Comparison of ENCODE assay signal across 20 cellular contexts in the genomic region with DNA sequence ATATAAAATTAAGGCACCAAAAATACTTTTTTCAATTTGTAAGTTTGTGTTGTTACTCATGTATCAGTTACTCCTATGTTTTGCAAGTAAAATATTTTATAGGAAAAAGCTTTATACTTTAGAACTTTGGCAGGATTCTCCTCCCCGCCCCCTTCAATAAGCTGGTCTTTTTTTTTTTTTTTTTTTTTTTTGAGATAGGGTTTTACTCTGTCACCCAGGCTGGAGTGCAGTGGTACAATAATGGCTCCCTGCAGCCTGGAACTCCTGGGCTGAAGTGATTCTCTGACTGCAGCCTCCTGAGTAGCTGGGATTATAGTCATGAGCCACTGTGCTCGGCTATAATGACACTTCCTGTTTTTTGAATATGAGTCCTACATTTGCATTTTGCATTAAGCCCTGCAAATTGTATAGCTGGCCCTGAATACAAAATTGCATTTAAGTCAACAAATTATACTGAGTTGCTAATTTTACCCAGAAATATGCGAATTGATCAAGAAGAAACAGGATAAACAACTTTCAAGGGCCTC.
"Had no signal": no experiment of that assay in that cellular context is flagged by ENCODE, and none has a peak within 500 bp of the region (broad histone marks: within the 10 kb centered on the region; RNA-seq: fewer than 3 reads in every experiment).

No MANE protein-coding gene starts in this region.

- DNase-seq: activated CD4-positive, alpha-beta T cell treated with anti-CD3 and anti-CD28 coated beads, Interleukin-2, amount 50 U/mL, for 4 hours; activated gamma-delta T cell; adrenal gland; cortex of kidney; head of caudate nucleus; kidney; stimulated activated CD4-positive, alpha-beta T cell treated with anti-CD3 and anti-CD28 coated beads, Interleukin-2, amount 100 ng/mL, for 24 hours; stimulated activated naive CD8-positive, alpha-beta T cell treated with anti-CD3 and anti-CD28 coated beads, Interleukin-15, Interleukin-2, amounts not matched to agents 100 U/mL and 50 U/mL, for 24 hours; transverse colon; uterus had no signal

- ATAC-seq: activated naive CD4-positive, alpha-beta T cell treated with anti-CD3 and anti-CD28 coated beads, Interleukin-2, amount 50 U/mL, for 72 hours; left lobe of liver; stimulated activated naive CD8-positive, alpha-beta T cell treated with anti-CD3 and anti-CD28 coated beads, Interleukin-15, Interleukin-2, amounts not matched to agents 100 U/mL and 50 U/mL, for 24 hours had no signal

- H3K27ac Mint-ChIP-seq: activated naive CD4-positive, alpha-beta T cell treated with anti-CD3 and anti-CD28 coated beads, Interleukin-2, amount 50 U/mL, for 72 hours; T-helper 2 cell treated with Interferon-gamma antibody and Interleukin-4, amounts not matched to agents 5 μg/mL and 100 μg/mL, for 36 hours had no signal

- H3K27ac ChIP-seq: adrenal gland, breast epithelium, prostate gland, right atrium auricular region, suprapubic skin, transverse colon, uterus, VCaP had no signal

- H3K4me3 Mint-ChIP-seq: neural crest cell; T-helper 2 cell treated with Interferon-gamma antibody and Interleukin-4, amounts not matched to agents 5 μg/mL and 100 μg/mL, for 36 hours had no signal

- H3K9me3 Mint-ChIP-seq: neural crest cell; T-helper 2 cell treated with Interferon-gamma antibody and Interleukin-4, amounts not matched to agents 5 μg/mL and 100 μg/mL, for 36 hours had no signal

- H3K36me3 Mint-ChIP-seq: activated naive CD4-positive, alpha-beta T cell treated with anti-CD3 and anti-CD28 coated beads, Interleukin-2, amount 50 U/mL, for 72 hours had no signal

- H3K4me1 ChIP-seq: breast epithelium, right atrium auricular region, uterus had no signal

- H3K27me3 ChIP-seq: adrenal gland, breast epithelium, right atrium auricular region, suprapubic skin, transverse colon, uterus had no signal

- H3K4me3 ChIP-seq: adrenal gland, breast epithelium, prostate gland, right atrium auricular region, suprapubic skin, transverse colon, uterus had no signal

- H3K9me3 ChIP-seq: adrenal gland, breast epithelium, prostate gland, right atrium auricular region, suprapubic skin, transverse colon, uterus had no signal

- FAIRE-seq: astrocyte, kidney had no signal

- H3K36me3 ChIP-seq: adrenal gland, breast epithelium, prostate gland, right atrium auricular region, suprapubic skin, transverse colon, uterus had no signal
